Comparison of ENCODE assay signal across 23 cellular contexts in the genomic region with DNA sequence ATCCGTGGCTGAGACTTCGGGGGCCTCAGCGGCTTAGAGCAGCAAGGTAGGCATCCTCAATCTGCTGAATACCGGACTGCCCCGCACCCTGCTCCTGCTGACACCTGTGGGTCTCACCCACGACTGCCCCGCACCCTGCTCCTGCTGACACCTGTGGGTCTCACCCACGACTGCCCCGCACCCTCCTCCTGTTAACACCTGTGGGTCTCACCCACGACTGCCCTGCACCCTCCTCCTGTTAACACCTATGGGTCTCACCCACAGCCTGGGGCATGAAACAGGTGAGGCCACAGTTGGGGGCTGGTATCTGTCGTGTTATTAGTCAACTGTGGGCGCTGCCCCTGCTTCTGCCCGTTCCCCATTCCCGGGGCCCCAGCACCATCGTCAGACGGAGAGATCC. TPM values are rescaled to one million over a fixed set of nuclear protein-coding genes. Genes with fewer than 3 reads are reported as not detected.
"Had no signal": no experiment of that assay in that cellular context is flagged by ENCODE, and none has a peak within 500 bp of the region (broad histone marks: within the 10 kb centered on the region; RNA-seq: fewer than 3 reads in every experiment).

No MANE protein-coding gene starts in this region.

- ATAC-seq: esophagus mucosa; heart right ventricle; naive thymus-derived CD8-positive, alpha-beta T cell; sciatic nerve had no signal

- H3K27ac ChIP-seq: heart right ventricle, ovary, skin epidermis had no signal

- H3K27me3 Mint-ChIP-seq: naive thymus-derived CD8-positive, alpha-beta T cell; progenitor cell of endocrine pancreas had no signal

- H3K9me3 ChIP-seq: heart right ventricle, ovary had no signal

- DNase-seq: effector memory CD4-positive, alpha-beta T cell; heart right ventricle; hypothalamus; kidney glomerular epithelial cell; naive thymus-derived CD8-positive, alpha-beta T cell; nucleus accumbens; ovary; stimulated activated CD4-positive, alpha-beta T cell treated with anti-CD3 and anti-CD28 coated beads, Interleukin-2, amount 100 ng/mL, for 24 hours; stimulated activated CD4-positive, alpha-beta T cell treated with anti-CD3 and anti-CD28 coated beads, Interleukin-4, amount 100 ng/mL, for 4 hours; stimulated activated naive CD4-positive, alpha-beta T cell treated with Interleukin-2 at 50 U/mL for 16 hours; trophoblast cell had no signal

- H3K4me3 Mint-ChIP-seq: naive thymus-derived CD8-positive, alpha-beta T cell had no signal

- H3K9me3 Mint-ChIP-seq: naive thymus-derived CD8-positive, alpha-beta T cell had no signal

- H3K36me3 Mint-ChIP-seq: naive thymus-derived CD8-positive, alpha-beta T cell had no signal

- H3K27ac Mint-ChIP-seq: progenitor cell of endocrine pancreas had no signal

- H3K36me3 ChIP-seq: ovary had no signal

- H3K4me3 ChIP-seq: heart right ventricle, ovary, skin epidermis had no signal

- H3K27me3 ChIP-seq: heart right ventricle, ovary had no signal

RNA-seq across cellular contexts. Expression of gene PABPN1L, which starts 36.3 kb away (rescaled TPM):
- total RNA-seq: esophagus mucosa; fibroblast of lung; frontal cortex; lung microvascular endothelial cell; mesenteric fat pad; mononuclear cell; naive thymus-derived CD8-positive, alpha-beta T cell; ovary; renal cortical epithelial cell; sciatic nerve; urinary bladder had no signal
- polyA plus RNA-seq: fibroblast of lung; heart right ventricle; liver; naive thymus-derived CD8-positive, alpha-beta T cell; urinary bladder had no signal
